In genomic region chr7:80790877-80791276, GRCh38 we compare ENCODE assay signal across 27 cellular contexts.
DNase-seq lines count a peak whose midpoint lies in the region; ATAC-seq and TF ChIP-seq lines count a peak whose summit lies in the region.
"Had no signal": no experiment of that assay in that cellular context is flagged by ENCODE, and none has a peak within 500 bp of the region (broad histone marks: within the 10 kb centered on the region; RNA-seq: fewer than 3 reads in every experiment).

No MANE protein-coding gene starts in this region.

- TF ChIP-seq POLR2A in stomach (IDR thresholded peaks at IDR 0.05): no peak

- 50 to 75% (median 70%) methylated on average over 4 of the region's 4 CpGs for WGBS in stomach, 5 donors

- no peaks in the 10 kb centered on the region for H3K27me3 ChIP-seq in BE2C
- H3K27me3 ChIP-seq in stomach: no peaks in the 10 kb centered on the region
- H3K27me3 ChIP-seq: body of pancreas, upper lobe of left lung had no signal

- H3K9me3 ChIP-seq in BE2C: no peaks in the 10 kb centered on the region
- no peaks in the 10 kb centered on the region for H3K9me3 ChIP-seq in stomach
- H3K9me3 ChIP-seq: body of pancreas, lower lobe of right lung, upper lobe of left lung had no signal

- H3K4me3 ChIP-seq in BE2C (ENCODE audit: low read depth, low read length) (no peak overlapping the region), fibroblast of the aortic adventitia (ENCODE audit: low read depth, low read length) (no peak overlapping the region), stomach (no peak overlapping the region)
- H3K4me3 ChIP-seq: body of pancreas, lower lobe of right lung, upper lobe of left lung had no signal

- no peaks in the 10 kb centered on the region for H3K36me3 Mint-ChIP-seq in activated CD8-positive, alpha-beta T cell treated with anti-CD3 and anti-CD28 coated beads, Interleukin-2, amount 10 ng/mL, durations not matched to agents 7 days and 5 days (ENCODE audit: low read depth)
- H3K36me3 Mint-ChIP-seq: CD8-positive, alpha-beta memory T cell; WTC11 had no signal

- no peak overlapping the region for H3K4me3 Mint-ChIP-seq in activated CD8-positive, alpha-beta T cell treated with anti-CD3 and anti-CD28 coated beads, Interleukin-2, amount 10 ng/mL, durations not matched to agents 7 days and 5 days
- H3K4me3 Mint-ChIP-seq: activated naive CD8-positive, alpha-beta T cell treated with anti-CD3 and anti-CD28 coated beads, Interleukin-2, amount 50 U/mL, for 24 hours; CD8-positive, alpha-beta memory T cell; effector memory CD8-positive, alpha-beta T cell; WTC11 had no signal

- no peak for ATAC-seq in activated CD8-positive, alpha-beta T cell treated with anti-CD3 and anti-CD28 coated beads, Interleukin-2, amount 10 ng/mL, durations not matched to agents 7 days and 5 days
- ATAC-seq: activated naive CD8-positive, alpha-beta T cell treated with anti-CD3 and anti-CD28 coated beads, Interleukin-2, amount 50 U/mL, for 24 hours; body of pancreas; effector memory CD8-positive, alpha-beta T cell; HCT116; lower lobe of right lung; WTC11 had no signal

- H3K9me3 Mint-ChIP-seq in activated CD8-positive, alpha-beta T cell treated with anti-CD3 and anti-CD28 coated beads, Interleukin-2, amount 10 ng/mL, durations not matched to agents 7 days and 5 days (ENCODE audit: insufficient read depth): no peaks in the 10 kb centered on the region
- H3K9me3 Mint-ChIP-seq: activated naive CD8-positive, alpha-beta T cell treated with anti-CD3 and anti-CD28 coated beads, Interleukin-2, amount 50 U/mL, for 24 hours; WTC11 had no signal

- H3K36me3 ChIP-seq in BE2C (no peaks in the 10 kb centered on the region), stomach (no peaks in the 10 kb centered on the region)
- H3K36me3 ChIP-seq: upper lobe of left lung had no signal

- no peak for TF ChIP-seq CTCF in BE2C (IDR thresholded peaks at IDR 0.05; ENCODE audit: low read depth, low read length)
- no peak for TF ChIP-seq CTCF in fibroblast of the aortic adventitia (IDR thresholded peaks at IDR 0.05; ENCODE audit: insufficient read depth, low read length)
- no peak for TF ChIP-seq CTCF in stomach (IDR thresholded peaks at IDR 0.05)

- CTCF ChIA-PET in activated CD8-positive, alpha-beta T cell treated with anti-CD3 and anti-CD28 coated beads, Interleukin-2, amount 10 ng/mL, durations not matched to agents 7 days and 5 days (lab: Charles Lee): no interaction called here

- TF ChIP-seq EP300 in stomach (IDR thresholded peaks at IDR 0.05): no peak

- H3K27me3 Mint-ChIP-seq in activated CD8-positive, alpha-beta T cell treated with anti-CD3 and anti-CD28 coated beads, Interleukin-2, amount 10 ng/mL, durations not matched to agents 7 days and 5 days (ENCODE audit: low read depth): no peaks in the 10 kb centered on the region
- H3K27me3 Mint-ChIP-seq: activated naive CD8-positive, alpha-beta T cell treated with anti-CD3 and anti-CD28 coated beads, Interleukin-2, amount 50 U/mL, for 24 hours; CD8-positive, alpha-beta memory T cell; effector memory CD8-positive, alpha-beta T cell had no signal

- peak; percentile 32 for DNase-seq in BE2C
- peak; percentile 36 for DNase-seq in fibroblast of the aortic adventitia (ENCODE audit: low read depth)
- DNase-seq in mucosa of gallbladder (ENCODE audit: low spot score): peak; percentile 29
- DNase-seq in stomach: no peak
- DNase-seq in NCI-H446 (lab: John Stamatoyannopoulos, UW): no peak
- DNase-seq in NOMO-1 treated with dmso at 0.1 percent for 144 hours (lab: John Stamatoyannopoulos, UW; ENCODE audit: unreplicated experiment): no peak
- DNase-seq in activated CD8-positive, alpha-beta T cell treated with anti-CD3 and anti-CD28 coated beads, Interleukin-2, amount 10 ng/mL, durations not matched to agents 7 days and 5 days: no peak
- DNase-seq in UCSD-AML1 (lab: John Stamatoyannopoulos, UW; ENCODE audit: unreplicated experiment): no peak
- DNase-seq: activated CD4-positive, alpha-beta T cell treated with anti-CD3 and anti-CD28 coated beads, Interleukin-2, amount 50 U/mL, for 4 hours; activated effector memory CD4-positive, alpha-beta T cell treated with Interleukin-2 at 50 U/mL for 16 hours; activated naive CD8-positive, alpha-beta T cell treated with anti-CD3 and anti-CD28 coated beads, Interleukin-2, amount 50 U/mL, for 24 hours; AML-193; body of pancreas; CD8-positive, alpha-beta memory T cell; DMS153; effector memory CD8-positive, alpha-beta T cell; Karpas-422; lower lobe of right lung; MV-4-11; stimulated activated CD4-positive, alpha-beta T cell treated with anti-CD3 and anti-CD28 coated beads, Interleukin-12 subunit alpha, Interleukin-12 subunit beta, amount 100 ng/mL, for 4 hours; stimulated activated CD4-positive, alpha-beta T cell treated with anti-CD3 and anti-CD28 coated beads, Interleukin-4, amount 100 ng/mL, for 24 hours; stimulated activated naive CD4-positive, alpha-beta T cell treated with Interleukin-2 at 50 U/mL for 16 hours; T-helper 9 cell; upper lobe of left lung had no signal

- POLR2A ChIA-PET in activated CD8-positive, alpha-beta T cell treated with anti-CD3 and anti-CD28 coated beads, Interleukin-2, amount 10 ng/mL, durations not matched to agents 7 days and 5 days (lab: Charles Lee): no interaction called here

- peak overlapping the region in 3 of 5 donors; percentile 34 to 79 (median 58) for H3K27ac ChIP-seq in stomach
- H3K27ac ChIP-seq: body of pancreas, HL-60, lower lobe of right lung, upper lobe of left lung had no signal

- H3K4me1 Mint-ChIP-seq in activated CD8-positive, alpha-beta T cell treated with anti-CD3 and anti-CD28 coated beads, Interleukin-2, amount 10 ng/mL, durations not matched to agents 7 days and 5 days (ENCODE audit: low read depth): no peaks in the 10 kb centered on the region
- H3K4me1 Mint-ChIP-seq: activated naive CD8-positive, alpha-beta T cell treated with anti-CD3 and anti-CD28 coated beads, Interleukin-2, amount 50 U/mL, for 24 hours; CD8-positive, alpha-beta memory T cell; WTC11 had no signal

- H3K27ac Mint-ChIP-seq in activated CD8-positive, alpha-beta T cell treated with anti-CD3 and anti-CD28 coated beads, Interleukin-2, amount 10 ng/mL, durations not matched to agents 7 days and 5 days: no peak overlapping the region
- H3K27ac Mint-ChIP-seq: activated naive CD8-positive, alpha-beta T cell treated with anti-CD3 and anti-CD28 coated beads, Interleukin-2, amount 50 U/mL, for 24 hours; CD8-positive, alpha-beta memory T cell; effector memory CD8-positive, alpha-beta T cell; WTC11 had no signal

- intact Hi-C loops in stomach (cut with DNase I; ENCODE audit: low total_unique reads): no loop called here

- H3K4me1 ChIP-seq in BE2C (peaks cover 28% of the 10 kb centered on the region), stomach (peaks cover 0 to 51% (median 22%) of the 10 kb centered on the region in 4 donors)
- H3K4me1 ChIP-seq: body of pancreas, lower lobe of right lung, upper lobe of left lung had no signal

Comparison
In these comparisons a context has a peak if more than half of its experiments do, and no peak if none do; other contexts are left out.
1. DNase-seq: peak in BE2C (single experiment), fibroblast of the aortic adventitia (single experiment) and mucosa of gallbladder (single experiment); none in stomach (single experiment), NCI-H446 (0 of 2), NOMO-1 treated with dmso at 0.1 percent for 144 hours (single experiment), activated CD8-positive, alpha-beta T cell treated with anti-CD3 and anti-CD28 coated beads, Interleukin-2, amount 10 ng/mL, durations not matched to agents 7 days and 5 days (single experiment) and UCSD-AML1 (single experiment).